ENCODE assay signal across 18 cellular contexts in genomic region chr14:100888789-100889315, GRCh38. TPM values are rescaled to one million over a fixed set of nuclear protein-coding genes. Genes with fewer than 3 reads are reported as not detected.
DNase-seq lines count a peak whose midpoint lies in the region; ATAC-seq and TF ChIP-seq lines count a peak whose summit lies in the region.
"Had no signal": no experiment of that assay in that cellular context is flagged by ENCODE, and none has a peak within 500 bp of the region (broad histone marks: within the 10 kb centered on the region; RNA-seq: fewer than 3 reads in every experiment).

No MANE protein-coding gene starts in this region.

- H3K9me3 ChIP-seq in HEK293 (ENCODE audit: control insufficient read depth, insufficient read depth, low read depth, low read length) (no peaks in the 10 kb centered on the region), hepatocyte (ENCODE audit: low read depth) (no peaks in the 10 kb centered on the region), smooth muscle cell (replicated peaks; ENCODE audit: low read depth) (no peaks in the 10 kb centered on the region)
- H3K9me3 ChIP-seq: SK-N-SH had no signal

- H3K27ac ChIP-seq in HEK293 (ENCODE audit: extremely low read depth, low read depth, low read length) (no peak overlapping the region), hepatocyte (peak overlapping the region; percentile 44), smooth muscle cell (ENCODE audit: low read depth) (peak overlapping the region; percentile 65)
- H3K27ac ChIP-seq: HL-60, KMS-11 had no signal

- WGBS in hepatocyte (ENCODE audit: low lambda C conversion rate, missing lambda C conversion rate) = 57% methylated on average over 5 of the region's 5 CpGs
- 45% methylated on average over 5 of the region's 5 CpGs for WGBS in smooth muscle cell (ENCODE audit: low lambda C conversion rate)

- H3K9ac ChIP-seq in smooth muscle cell (ENCODE audit: low read depth) = no peak overlapping the region
- H3K9ac ChIP-seq: KMS-11, SK-N-SH had no signal

- in situ Hi-C loops in GM13976 (cut with MboI; ENCODE audit: low sequenced_read_pairs, unreplicated experiment) = no loop called here

- POLR2A ChIA-PET in HEK293 (lab: Yijun Ruan, JAX) = no interaction called here

- TF ChIP-seq CTCF in HEK293 (tag by site-specific recombination; IDR thresholded peaks at IDR 0.05) = no peak
- no peak for TF ChIP-seq CTCF in hepatocyte (IDR thresholded peaks at IDR 0.05; ENCODE audit: poor library complexity)
- no peak for TF ChIP-seq CTCF in smooth muscle cell (IDR thresholded peaks at IDR 0.05; ENCODE audit: borderline replicate concordance, insufficient read depth, poor library complexity, severe bottlenecking)
- TF ChIP-seq CTCF in GM13976 (IDR thresholded peaks at IDR 0.05; ENCODE audit: borderline replicate concordance, control extremely low read depth, extremely low read depth, insufficient read depth, missing control alignments) = no peak

- peak; percentile 86 for DNase-seq in amniotic epithelial cell (ENCODE audit: low read depth)
- DNase-seq in hepatocyte (ENCODE audit: low spot score) = no peak
- no peak for DNase-seq in smooth muscle cell (lab: John Stamatoyannopoulos, UW; ENCODE audit: unreplicated experiment)
- DNase-seq in GM13976 (ENCODE audit: low spot score) = no peak
- no peak for DNase-seq in Right ventricle myocardium superior
- DNase-seq: DMS 273 treated with DMSO at 0.1 percent for 48 hours, DND-41, HFFc6, NCI-H748 treated with DMSO at 0.1 percent for 48 hours, OCI-M1, SHP77, SK-N-SH had no signal

- CTCF ChIA-PET in HEK293 (lab: Yijun Ruan, JAX) = interaction anchor here (1.7 kb wide), 1 partner anchor 38 kb away, joined by 4 read pairs; no protein-coding TSS in a partner anchor

- H3K4me1 ChIP-seq in HEK293 (ENCODE audit: control insufficient read depth, insufficient read depth, low read length) = peaks cover 16% of the 10 kb centered on the region
- peaks cover 29% of the 10 kb centered on the region for H3K4me1 ChIP-seq in hepatocyte (ENCODE audit: insufficient read depth)
- peaks cover 41% of the 10 kb centered on the region for H3K4me1 ChIP-seq in smooth muscle cell (ENCODE audit: low read depth)

- peak overlapping the region; percentile 32 for H3K4me2 ChIP-seq in hepatocyte
- H3K4me2 ChIP-seq in smooth muscle cell = peak overlapping the region; percentile 27
- H3K4me2 ChIP-seq: KMS-11, SK-N-SH had no signal

- intact Hi-C loops in Right ventricle myocardium superior (cut with DNase I) = no loop called here

- no peaks in the 10 kb centered on the region for H3K9me2 ChIP-seq in hepatocyte (replicated peaks; ENCODE audit: insufficient read depth)
- H3K9me2 ChIP-seq: SK-N-SH had no signal

- peaks cover 21% of the 10 kb centered on the region for H3F3A ChIP-seq in smooth muscle cell (ENCODE audit: low read depth)

- H3K27me3 ChIP-seq in hepatocyte (no peaks in the 10 kb centered on the region), smooth muscle cell (ENCODE audit: low read depth) (no peaks in the 10 kb centered on the region)

- H4K20me1 ChIP-seq in hepatocyte (ENCODE audit: insufficient read depth, poor library complexity, severe bottlenecking) = no peaks in the 10 kb centered on the region
- no peaks in the 10 kb centered on the region for H4K20me1 ChIP-seq in smooth muscle cell (ENCODE audit: low read depth)

- ATAC-seq in GM19351 (IDR thresholded peaks at IDR 0.05; ENCODE audit: unreplicated experiment) = no peak
- no peak for ATAC-seq in Right ventricle myocardium superior (ENCODE audit: poor library complexity)

- H3K79me2 ChIP-seq in hepatocyte = no peaks in the 10 kb centered on the region
- no peaks in the 10 kb centered on the region for H3K79me2 ChIP-seq in smooth muscle cell (ENCODE audit: low read depth)

- no peak overlapping the region for H3K4me3 ChIP-seq in HEK293 (ENCODE audit: low read depth, low read length)
- no peak overlapping the region for H3K4me3 ChIP-seq in hepatocyte
- H3K4me3 ChIP-seq in smooth muscle cell = no peak overlapping the region

- H3K36me3 ChIP-seq in HEK293 (ENCODE audit: control insufficient read depth in 2 of 2, insufficient read depth in 1 of 2, low read length in 2 of 2) = no peaks in the 10 kb centered on the region
- no peaks in the 10 kb centered on the region for H3K36me3 ChIP-seq in hepatocyte (replicated peaks; ENCODE audit: insufficient read depth, low read depth)
- no peaks in the 10 kb centered on the region for H3K36me3 ChIP-seq in smooth muscle cell (ENCODE audit: low read depth)

- no peak overlapping the region for H2AFZ ChIP-seq in hepatocyte
- peak overlapping the region; percentile 14 for H2AFZ ChIP-seq in smooth muscle cell (ENCODE audit: low read depth)

TF ChIP-seq in HEK293, 187 proteins besides CTCF, POLR2A, EP300 and RAD21:
- TF ChIP-seq SP3 (tag by site-specific recombination; IDR thresholded peaks at IDR 0.05) (no peak), PRDM6 (tag by site-specific recombination; IDR thresholded peaks at IDR 0.05) (peak; percentile 90)

RNA-seq across cellular contexts. Expression of gene RTL1, which starts 14.7 kb away (rescaled TPM):
- total RNA-seq in hepatocyte (1.5 and 2.6 TPM in 2 replicates), smooth muscle cell (11.8 and 13.9 TPM in 2 replicates), Right ventricle myocardium superior (not detected)
- polyA plus RNA-seq in hepatocyte (1.4 TPM in 2 replicates), smooth muscle cell (6.7 and 11.1 TPM in 2 replicates)
- total RNA-seq: HFFc6, NCI-H460 had no signal
- polyA plus RNA-seq: CD14-positive monocyte had no signal
